1 cellular context compared by ENCODE assay signal in genomic region chr12:67890726-67891125, GRCh38.
TF ChIP-seq lines count a peak whose summit lies in the region.

No MANE protein-coding gene starts in this region.

TF ChIP-seq in GM23338, 12 proteins besides CTCF, POLR2A, EP300 and RAD21 (continued from another document):
- TF ChIP-seq ZNF462 (CRISPR knock-in tag; IDR thresholded peaks at IDR 0.05) (no peak), CREB1 (CRISPR knock-in tag; IDR thresholded peaks at IDR 0.05; ENCODE audit: low read depth) (no peak), EZH2 (IDR thresholded peaks at IDR 0.05; ENCODE audit: low read depth, unreplicated experiment) (no peak), ETS1 (IDR thresholded peaks at IDR 0.05) (no peak), POLR2AphosphoS5 (IDR thresholded peaks at IDR 0.05; ENCODE audit: low read depth) (no peak), REST (IDR thresholded peaks at IDR 0.05; ENCODE audit: unreplicated experiment) (no peak), NANOG (IDR thresholded peaks at IDR 0.05; ENCODE audit: borderline replicate concordance) (no peak), JUNB (IDR thresholded peaks at IDR 0.05; ENCODE audit: unreplicated experiment) (no peak)
